8 cellular contexts compared by ENCODE assay signal in the genomic region with DNA sequence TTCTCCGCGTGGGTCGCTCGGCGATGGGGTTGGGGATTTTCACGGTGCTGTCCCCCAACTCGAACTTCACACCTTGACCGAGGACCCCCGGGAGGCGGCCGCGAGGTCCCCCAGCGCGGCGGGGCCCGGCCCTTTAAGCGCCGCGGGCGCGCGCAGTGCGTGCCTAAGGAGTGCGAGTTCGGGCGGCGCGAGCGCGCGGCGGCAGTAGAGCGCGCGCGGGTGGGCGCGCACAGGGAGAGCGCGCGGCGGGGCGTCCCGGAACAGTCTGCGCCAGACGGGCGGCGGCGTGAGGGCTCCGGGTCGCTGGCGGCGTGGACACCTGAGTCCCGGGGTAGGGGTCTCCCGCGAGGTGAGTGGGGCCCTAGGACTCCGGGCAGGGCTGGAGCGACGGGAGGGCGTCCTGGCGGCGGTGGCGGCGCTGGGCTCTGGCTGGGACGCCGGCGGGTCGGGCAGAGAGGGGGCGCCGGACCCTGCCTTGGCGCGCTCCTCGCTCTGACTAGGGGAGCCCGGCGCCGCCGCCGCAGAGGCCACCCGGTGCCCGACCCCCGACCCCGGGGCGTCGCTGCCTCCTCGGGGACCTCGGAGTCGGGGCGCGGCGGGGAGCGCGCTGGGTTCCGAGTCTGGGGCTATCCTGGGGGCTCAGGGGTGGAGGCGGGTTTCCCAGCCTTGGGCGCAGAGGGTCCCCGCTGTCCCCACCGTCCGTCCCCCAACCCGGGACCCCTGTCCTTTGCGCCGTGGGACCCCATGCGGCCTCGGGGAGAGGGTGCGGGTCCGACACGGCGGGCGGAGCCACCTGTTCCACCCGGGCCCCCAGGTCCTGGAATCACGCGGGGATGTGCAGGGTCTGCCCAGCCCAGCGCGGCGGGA. TPM values are rescaled to one million over a fixed set of nuclear protein-coding genes. Genes with fewer than 3 reads are reported as not detected.
DNase-seq lines count a peak whose midpoint lies in the region; ATAC-seq and TF ChIP-seq lines count a peak whose summit lies in the region.

A gene with protein sequence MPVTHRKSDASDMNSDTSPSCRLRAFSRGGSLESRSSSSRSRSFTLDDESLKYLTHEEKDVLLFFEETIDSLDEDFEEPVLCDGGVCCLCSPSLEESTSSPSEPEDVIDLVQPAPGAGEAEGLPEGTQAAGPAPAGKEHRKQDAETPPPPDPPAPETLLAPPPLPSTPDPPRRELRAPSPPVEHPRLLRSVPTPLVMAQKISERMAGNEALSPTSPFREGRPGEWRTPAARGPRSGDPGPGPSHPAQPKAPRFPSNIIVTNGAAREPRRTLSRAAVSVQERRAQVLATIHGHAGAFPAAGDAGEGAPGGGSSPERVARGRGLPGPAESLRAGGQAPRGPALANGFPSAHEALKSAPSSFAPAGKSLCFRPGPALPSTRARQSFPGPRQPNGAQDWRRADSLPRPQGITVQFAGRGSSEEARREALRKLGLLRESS (plus strand): TSS at position 235 of the 867 bp plus-strand sequence. CDS start 28,722 bp downstream, outside the sequence.

- TF ChIP-seq POLR2A in body of pancreas (IDR thresholded peaks at IDR 0.05), result peak; percentile 81 to 90 (median 89)

- H3K27me3 Mint-ChIP-seq in HFFc6 (ENCODE audit: insufficient read depth), result peaks cover 12% of the 10 kb centered on the region

- H3K36me3 Mint-ChIP-seq in HFFc6 (ENCODE audit: low read depth), result 0 out of 2 replicates have a peak, but pooled peaks cover 5% of the 10 kb centered on the region

- H3K27ac Mint-ChIP-seq in HFFc6, result no peak within 1 kb of the TSS

- WGBS in body of pancreas, 2 donors, result 0 to 2% methylated on average over 9 to 94 of the region's 114 CpGs

- H3K9me3 ChIP-seq in SJSA1 (replicated peaks) (peaks cover 5% of the 10 kb centered on the region; the same call in 1 of the 2 replicates), body of pancreas (no peaks in the 10 kb centered on the region), iPS-18c (ENCODE audit: control insufficient read depth, insufficient read depth, low read length) (no peaks in the 10 kb centered on the region)

- H3K4me3 Mint-ChIP-seq in HFFc6, result peak within 1 kb of the TSS; percentile 83

- H3K36me3 ChIP-seq in SJSA1 (peaks cover 3% of the 10 kb centered on the region; the same call in 1 of the 2 replicates), body of pancreas (replicated peaks in 1 of 2; ENCODE audit: insufficient read depth in 1 of 2, low read depth in 2 of 2) (no peaks in the 10 kb centered on the region)

- H3K27me3 ChIP-seq in SJSA1 (replicated peaks), result peaks cover 21% of the 10 kb centered on the region
- H3K27me3 ChIP-seq in body of pancreas, result no peaks in the 10 kb centered on the region

- H3K9me3 Mint-ChIP-seq in HFFc6, result no peaks in the 10 kb centered on the region

- ATAC-seq in body of pancreas, result peak; percentile 87
- ATAC-seq in GM19467 (IDR thresholded peaks at IDR 0.05; ENCODE audit: unreplicated experiment), result no peak
- ATAC-seq in GM18520 (IDR thresholded peaks at IDR 0.05; ENCODE audit: unreplicated experiment), result no peak

- H3K4me3 ChIP-seq in SJSA1 (peak within 1 kb of the TSS; percentile 76), body of pancreas (peak within 1 kb of the TSS; percentile 81 to 94), iPS-18c (ENCODE audit: insufficient read depth, low read depth, low read length) (peak within 1 kb of the TSS; percentile 76)

- H3K27ac ChIP-seq in SJSA1, result peak within 1 kb of the TSS; percentile 22
- H3K27ac ChIP-seq in body of pancreas, result peak within 1 kb of the TSS; percentile 71 to 92 (median 85)

- peak; percentile 14 for DNase-seq in COLO829 (ENCODE audit: low spot score)
- no peak for DNase-seq in HFFc6
- DNase-seq in SJSA1 (ENCODE audit: low read depth in 1 of 2, low spot score in 2 of 2), result peak in 1 of 2 experiments; percentile 43
- peak; percentile 62 to 76 (median 66) for DNase-seq in body of pancreas
- peak; percentile 24 to 31 for DNase-seq in stimulated activated CD4-positive, alpha-beta T cell treated with anti-CD3 and anti-CD28 coated beads, Interleukin-12 subunit alpha, Interleukin-12 subunit beta, amount 100 ng/mL, for 24 hours (ENCODE audit: low read depth in 2 of 2)

- intact Hi-C loops in body of pancreas (cut with DNase I), result no loop called here

- H3K4me1 ChIP-seq in SJSA1 (replicated peaks) (peaks cover 23% of the 10 kb centered on the region), body of pancreas (peaks cover 29% of the 10 kb centered on the region)

- peak; percentile 24; the same call in 1 of the 2 replicates for TF ChIP-seq CTCF in HFFc6 (IDR thresholded peaks at IDR 0.05)
- TF ChIP-seq CTCF in body of pancreas (IDR thresholded peaks at IDR 0.05), result peak in 1 of 7 experiments; percentile 20

- peaks cover 30% of the 10 kb centered on the region for H3K4me1 Mint-ChIP-seq in HFFc6 (ENCODE audit: low read depth)

RNA-seq across cellular contexts. Expression of the gene that starts here (rescaled TPM):
- 1 to 10 TPM in 5 of 6 experiments, under 1 TPM in 1; 0.74 to 2.9 (median 1.5) TPM for total RNA-seq in HFFc6 (2021; fragmentation: NEBNext Ultra II Directional; extraction: Animal tissue kit (Norgen Biotek cat#: 25700))
- 3.0 and 7.5 TPM in 2 replicates for total RNA-seq in SJSA1 (2014; rRNA removed; shearing (Covaris generic))
- total RNA-seq in body of pancreas, result 10 to 100 TPM; 29.3 to 58.3 TPM
